In the genomic region with DNA sequence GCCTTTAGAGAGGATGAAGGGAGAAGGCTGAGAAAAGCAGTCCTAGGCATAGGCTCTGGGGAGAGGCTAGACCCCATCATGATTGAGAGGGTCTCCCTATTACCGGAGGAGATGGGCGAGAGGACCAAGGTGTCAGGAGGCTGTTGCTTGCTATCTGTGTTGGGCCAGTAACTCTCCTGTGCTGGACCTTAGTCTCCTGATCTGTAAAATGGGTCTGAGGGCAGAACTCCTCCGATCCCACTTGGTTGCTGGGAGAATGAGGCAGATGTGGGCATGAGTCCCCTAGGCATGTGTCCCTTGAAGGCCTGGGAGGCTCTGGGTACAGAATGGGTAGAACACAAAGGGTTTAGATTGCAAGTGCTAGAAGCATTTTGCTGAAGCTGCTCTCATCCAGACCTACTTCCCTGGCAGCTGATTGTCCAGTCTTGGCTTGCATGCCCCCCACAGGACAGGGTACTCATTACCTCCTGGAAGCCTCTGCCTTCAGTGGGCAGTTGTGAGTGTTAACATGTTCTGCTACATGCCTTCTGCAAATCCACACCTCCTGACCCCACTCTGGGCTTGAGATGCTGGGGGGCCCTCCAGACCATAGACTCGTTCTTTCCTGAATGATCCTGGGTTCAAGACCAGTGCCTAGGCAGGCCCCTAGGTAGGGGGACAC, we compare ENCODE assay signal across 10 cellular contexts. TPM values are rescaled to one million over a fixed set of nuclear protein-coding genes. Genes with fewer than 3 reads are reported as not detected.
A peak's percentile ranks its signal among the peaks of the same experiment; 100 is the strongest.
DNase-seq lines count a peak whose midpoint lies in the region; ATAC-seq and TF ChIP-seq lines count a peak whose summit lies in the region.
"Had no signal": no experiment of that assay in that cellular context is flagged by ENCODE, and none has a peak within 500 bp of the region (broad histone marks: within the 10 kb centered on the region; RNA-seq: fewer than 3 reads in every experiment).

No MANE protein-coding gene starts in this region.

- H3K36me3 Mint-ChIP-seq in CD8-positive, alpha-beta memory T cell, result peaks cover 0 to 5% (median 0%) of the 10 kb centered on the region in 3 donors

- DNase-seq in CD8-positive, alpha-beta memory T cell, result no peak
- DNase-seq in Peyer's patch (no peak), fibroblast of villous mesenchyme (ENCODE audit: low read depth) (no peak), retinal pigment epithelial cell (ENCODE audit: low read depth) (no peak), omental fat pad (ENCODE audit: low spot score) (no peak), occipital lobe (lab: John Stamatoyannopoulos, UW) (no peak), NCI-H774 (lab: John Stamatoyannopoulos, UW) (no peak)
- DNase-seq: activated CD4-positive, alpha-beta T cell treated with anti-CD3 and anti-CD28 coated beads, Interleukin-2, amount 50 U/mL, for 1 hour; stimulated activated CD4-positive, alpha-beta T cell treated with anti-CD3 and anti-CD28 coated beads, Interleukin-4, amount 100 ng/mL, for 4 hours had no signal

- TF ChIP-seq POLR2A in Peyer's patch (IDR thresholded peaks at IDR 0.05), result no peak

- no peak overlapping the region for H3K4me3 ChIP-seq in CD8-positive, alpha-beta memory T cell (ENCODE audit: low read length)
- H3K4me3 ChIP-seq in Peyer's patch (peak overlapping the region in 2 of 4 donors; percentile 88 to 98), fibroblast of villous mesenchyme (ENCODE audit: low read depth, low read length) (no peak overlapping the region), retinal pigment epithelial cell (ENCODE audit: low read length) (no peak overlapping the region)

- CTCF ChIA-PET in CD8-positive, alpha-beta memory T cell (lab: Charles Lee), result interaction anchor here (1.4 kb wide), 1 partner anchor 122 kb away, joined by 3 read pairs; no protein-coding TSS in a partner anchor

- H3K4me1 ChIP-seq in CD8-positive, alpha-beta memory T cell (ENCODE audit: insufficient read depth, low read length), result peaks cover 8% of the 10 kb centered on the region
- H3K4me1 ChIP-seq in Peyer's patch, result peaks cover 13 to 70% (median 30%) of the 10 kb centered on the region in 4 donors

- H3K4me3 Mint-ChIP-seq in CD8-positive, alpha-beta memory T cell, result peak overlapping the region in 4 of 7 donors; percentile 23 to 99 (median 44)

- peaks cover 0 to 6% of the 10 kb centered on the region in 2 donors for H3K27me3 Mint-ChIP-seq in CD8-positive, alpha-beta memory T cell

- no peaks in the 10 kb centered on the region for H3K36me3 ChIP-seq in CD8-positive, alpha-beta memory T cell (ENCODE audit: insufficient read depth, low read length)
- no peaks in the 10 kb centered on the region for H3K36me3 ChIP-seq in Peyer's patch

- peaks cover 12 to 49% (median 19%) of the 10 kb centered on the region in 3 donors for H3K4me1 Mint-ChIP-seq in CD8-positive, alpha-beta memory T cell

- H3K9me3 Mint-ChIP-seq in CD8-positive, alpha-beta memory T cell, result peaks cover 0 to 2% (median 0%) of the 10 kb centered on the region in 5 donors

- H3K27ac ChIP-seq in CD8-positive, alpha-beta memory T cell (ENCODE audit: low read depth, low read length), result no peak overlapping the region
- peak overlapping the region; percentile 4 to 100 (median 96) for H3K27ac ChIP-seq in Peyer's patch

- H3K27ac Mint-ChIP-seq in CD8-positive, alpha-beta memory T cell, result peak overlapping the region in 2 of 8 donors; percentile 61 to 68

- H3K9me3 ChIP-seq in CD8-positive, alpha-beta memory T cell (ENCODE audit: low read length), result no peaks in the 10 kb centered on the region
- no peaks in the 10 kb centered on the region for H3K9me3 ChIP-seq in Peyer's patch

- no peaks in the 10 kb centered on the region for H3K27me3 ChIP-seq in CD8-positive, alpha-beta memory T cell (ENCODE audit: insufficient read depth, low read length, poor library complexity, severe bottlenecking)
- no peaks in the 10 kb centered on the region for H3K27me3 ChIP-seq in Peyer's patch

- TF ChIP-seq CTCF in Peyer's patch (IDR thresholded peaks at IDR 0.05) (no peak), fibroblast of villous mesenchyme (IDR thresholded peaks at IDR 0.05; ENCODE audit: insufficient read depth, low read depth, low read length) (peak; percentile 19), retinal pigment epithelial cell (conservative IDR thresholded peaks at IDR 0.05; ENCODE audit: low read depth, low read length) (peak; percentile 6), omental fat pad (IDR thresholded peaks at IDR 0.05) (no peak)

- no peak for ATAC-seq in omental fat pad (ENCODE audit: low FRiP score)
- no peak for ATAC-seq in GM21515 (IDR thresholded peaks at IDR 0.05; ENCODE audit: unreplicated experiment)

- POLR2A ChIA-PET in CD8-positive, alpha-beta memory T cell (lab: Charles Lee), result interaction anchor here (0.6 kb wide), 1 partner anchor 797 kb away, joined by 21 read pairs; no protein-coding TSS in a partner anchor

RNA-seq across cellular contexts. Expression of a gene that starts 4.4 kb away (rescaled TPM):
- 10 to 100 TPM; 34.7 to 36.3 TPM for total RNA-seq in CD8-positive, alpha-beta memory T cell
- 8.0 TPM for polyA plus RNA-seq in CD8-positive, alpha-beta memory T cell
- total RNA-seq in Peyer's patch (10 to 100 TPM; 40.4 to 86.7 (median 73.2) TPM), fibroblast of villous mesenchyme (23.3 and 30.9 TPM in 2 replicates), omental fat pad (10 to 100 TPM; 24.2 to 64.8 (median 43.1) TPM), occipital lobe (29.5 TPM)

Comparison
In these comparisons a context has a peak if more than half of its experiments do, and no peak if none do; other contexts are left out.
1. CTCF ChIP-seq: peak in fibroblast of villous mesenchyme (single experiment) and retinal pigment epithelial cell (single experiment); none in Peyer's patch (0 of 6) and omental fat pad (0 of 3).